ENCODE assay signal across 11 cellular contexts in genomic region chr17:17351901-17352781, GRCh38. TPM values are rescaled to one million over a fixed set of nuclear protein-coding genes. Genes with fewer than 3 reads are reported as not detected.
DNase-seq lines count a peak whose midpoint lies in the region; ATAC-seq, FAIRE-seq and TF ChIP-seq lines count a peak whose summit lies in the region.
"Had no signal": no experiment of that assay in that cellular context is flagged by ENCODE, and none has a peak within 500 bp of the region (broad histone marks: within the 10 kb centered on the region; RNA-seq: fewer than 3 reads in every experiment).

No MANE protein-coding gene starts in this region.

- H3K27me3 Mint-ChIP-seq in activated CD4-positive, alpha-beta T cell treated with anti-CD3 and anti-CD28 coated beads, Interleukin-2, amount 10 ng/mL, durations not matched to agents 24 days and 14 days, result no peaks in the 10 kb centered on the region
- H3K27me3 Mint-ChIP-seq in Caco-2 (ENCODE audit: insufficient read depth, unreplicated experiment), result no peaks in the 10 kb centered on the region
- H3K27me3 Mint-ChIP-seq: activated CD4-positive, alpha-beta T cell treated with anti-CD3 and anti-CD28 coated beads, Interleukin-2, amount 10 ng/mL, durations not matched to agents 7 days and 5 days had no signal

- TF ChIP-seq EP300 in HepG2 (IDR thresholded peaks at IDR 0.05; ENCODE audit: low read depth in 2 of 2, low read length in 2 of 2) (no peak), HepG2 (CRISPR knock-in tag; IDR thresholded peaks at IDR 0.05; ENCODE audit: borderline replicate concordance) (no peak)

- TF ChIP-seq POLR2A in HepG2 (IDR thresholded peaks at IDR 0.05; ENCODE audit: insufficient read depth in 1 of 2, low read depth in 2 of 2, low read length in 2 of 2), result peak in 1 of 2 experiments; percentile 70; a peak in 2 of 4 replicates

- ATAC-seq in HepG2, result peak; percentile 48
- ATAC-seq: HCT116 had no signal

- no peaks in the 10 kb centered on the region for H4K20me1 ChIP-seq in HepG2 (ENCODE audit: insufficient read depth, low read length)
- H4K20me1 ChIP-seq: BLaER1 had no signal

- no peak for FAIRE-seq in HepG2 (lab: Jason Lieb, UNC)

- H3K4me2 ChIP-seq in HepG2 (ENCODE audit: low read depth, low read length), result peak overlapping the region; percentile 33
- H3K4me2 ChIP-seq: BLaER1 had no signal

- no TSS peak for BruUV-seq in HepG2 (replicated peaks; lab: Mats Ljungman, UMichigan)
- no TSS peak for BruUV-seq in Caco-2 (replicated peaks; lab: Mats Ljungman, UMichigan)

- DNase-seq in BE2C (peak; percentile 84), MG63 (peak; percentile 31), cardiac fibroblast (ENCODE audit: low read depth in 2 of 2) (peak; percentile 54 to 56), HepG2 (ENCODE audit: low spot score) (peak; percentile 74), Caco-2 (no peak), SIG-M5 treated with dmso at 0.1 percent for 504 hours (lab: John Stamatoyannopoulos, UW; ENCODE audit: unreplicated experiment) (no peak)
- no peak for DNase-seq in activated CD4-positive, alpha-beta T cell treated with anti-CD3 and anti-CD28 coated beads, Interleukin-2, amount 10 ng/mL, durations not matched to agents 24 days and 14 days
- DNase-seq in activated T-cell treated with anti-CD3 and anti-CD28 coated beads, Interleukin-2, amount 50 U/mL, for 1 hour, result no peak
- DNase-seq: activated CD4-positive, alpha-beta T cell treated with anti-CD3 and anti-CD28 coated beads, Interleukin-2, amount 10 ng/mL, durations not matched to agents 7 days and 5 days had no signal

- intact Hi-C loops in HepG2 (cut with micrococcal nuclease; ENCODE audit: unreplicated experiment), result no loop called here
- intact Hi-C loops in activated CD4-positive, alpha-beta T cell treated with anti-CD3 and anti-CD28 coated beads, Interleukin-2, amount 10 ng/mL, durations not matched to agents 24 days and 14 days (cut with micrococcal nuclease), result no loop called here
- intact Hi-C loops in Caco-2 (cut with micrococcal nuclease; ENCODE audit: unreplicated experiment), result no loop called here

- H3K4me3 Mint-ChIP-seq in activated CD4-positive, alpha-beta T cell treated with anti-CD3 and anti-CD28 coated beads, Interleukin-2, amount 10 ng/mL, durations not matched to agents 24 days and 14 days, result no peak overlapping the region
- no peak overlapping the region for H3K4me3 Mint-ChIP-seq in Caco-2 (ENCODE audit: unreplicated experiment)
- H3K4me3 Mint-ChIP-seq: activated CD4-positive, alpha-beta T cell treated with anti-CD3 and anti-CD28 coated beads, Interleukin-2, amount 10 ng/mL, durations not matched to agents 7 days and 5 days had no signal

- H3K9me3 ChIP-seq in BE2C, result no peaks in the 10 kb centered on the region
- no peaks in the 10 kb centered on the region for H3K9me3 ChIP-seq in MG63
- H3K9me3 ChIP-seq in HepG2 (ENCODE audit: low read length), result no peaks in the 10 kb centered on the region
- H3K9me3 ChIP-seq in Caco-2, result no peaks in the 10 kb centered on the region
- H3K9me3 ChIP-seq: BLaER1 had no signal

- H3K9ac ChIP-seq in HepG2 (ENCODE audit: insufficient read depth, low read depth, low read length), result peak overlapping the region; percentile 43
- H3K9ac ChIP-seq: BLaER1 had no signal

- no peak for TF ChIP-seq RAD21 in HepG2 (CRISPR knock-in tag; IDR thresholded peaks at IDR 0.05)

- no peak for TF ChIP-seq CTCF in BE2C (IDR thresholded peaks at IDR 0.05; ENCODE audit: low read depth, low read length)
- TF ChIP-seq CTCF in cardiac fibroblast (IDR thresholded peaks at IDR 0.05; ENCODE audit: low read depth, low read length), result no peak
- peak; percentile 42 for TF ChIP-seq CTCF in HepG2 (CRISPR knock-in tag; IDR thresholded peaks at IDR 0.05)
- TF ChIP-seq CTCF in Caco-2 (IDR thresholded peaks at IDR 0.05; ENCODE audit: insufficient read depth in 1 of 2, low read depth in 1 of 2, low read length in 1 of 2, severe bottlenecking in 1 of 2, unreplicated experiment in 1 of 2), result no peak

- H3K27me3 ChIP-seq in BE2C (no peaks in the 10 kb centered on the region), MG63 (no peaks in the 10 kb centered on the region), HepG2 (ENCODE audit: control insufficient read depth in 1 of 2, insufficient read depth in 2 of 2, low read length in 2 of 2) (peaks cover 0 to 37% of the 10 kb centered on the region in 2 experiments; a peak in 4 of 5 replicates), Caco-2 (replicated peaks; ENCODE audit: control insufficient read depth, insufficient read depth, low read length) (no peaks in the 10 kb centered on the region)
- H3K27me3 ChIP-seq: BLaER1 had no signal

- H3K9me3 Mint-ChIP-seq in activated CD4-positive, alpha-beta T cell treated with anti-CD3 and anti-CD28 coated beads, Interleukin-2, amount 10 ng/mL, durations not matched to agents 24 days and 14 days, result no peaks in the 10 kb centered on the region
- H3K9me3 Mint-ChIP-seq in Caco-2 (ENCODE audit: unreplicated experiment), result no peaks in the 10 kb centered on the region
- H3K9me3 Mint-ChIP-seq: activated CD4-positive, alpha-beta T cell treated with anti-CD3 and anti-CD28 coated beads, Interleukin-2, amount 10 ng/mL, durations not matched to agents 7 days and 5 days had no signal

- POLR2A ChIA-PET in HepG2 (lab: Yijun Ruan, JAX) (interaction anchor here (0.8 to 4.1 kb wide), 3 partner anchors 144 to 219 kb away, joined by 3 to 15 read pairs (median 3); partner anchors contain the start of gene RASD1), Caco-2 (lab: Charles Lee) (interaction anchor here (0.5 kb wide), 1 partner anchor 144 kb away, joined by 4 read pairs; the partner anchor contains the start of gene RASD1)

- no peak overlapping the region for H2AFZ ChIP-seq in HepG2 (ENCODE audit: low read length)

- no peak overlapping the region for H3K27ac ChIP-seq in HepG2 (ENCODE audit: extremely low read length, insufficient read depth, low read length)
- H3K27ac ChIP-seq: BLaER1 had no signal

- no peak overlapping the region for H3K27ac Mint-ChIP-seq in activated CD4-positive, alpha-beta T cell treated with anti-CD3 and anti-CD28 coated beads, Interleukin-2, amount 10 ng/mL, durations not matched to agents 24 days and 14 days
- no peak overlapping the region for H3K27ac Mint-ChIP-seq in Caco-2 (ENCODE audit: unreplicated experiment)
- H3K27ac Mint-ChIP-seq: activated CD4-positive, alpha-beta T cell treated with anti-CD3 and anti-CD28 coated beads, Interleukin-2, amount 10 ng/mL, durations not matched to agents 7 days and 5 days had no signal

- no peaks in the 10 kb centered on the region for H3K4me1 Mint-ChIP-seq in activated CD4-positive, alpha-beta T cell treated with anti-CD3 and anti-CD28 coated beads, Interleukin-2, amount 10 ng/mL, durations not matched to agents 24 days and 14 days
- H3K4me1 Mint-ChIP-seq in Caco-2 (ENCODE audit: low read depth, unreplicated experiment), result no peaks in the 10 kb centered on the region
- H3K4me1 Mint-ChIP-seq: activated CD4-positive, alpha-beta T cell treated with anti-CD3 and anti-CD28 coated beads, Interleukin-2, amount 10 ng/mL, durations not matched to agents 7 days and 5 days had no signal

- H3K4me3 ChIP-seq in BE2C (ENCODE audit: low read depth, low read length) (no peak overlapping the region), MG63 (no peak overlapping the region), cardiac fibroblast (replicated peaks in 1 of 2; ENCODE audit: low read depth in 2 of 2, low read length in 2 of 2) (no peak overlapping the region), HepG2 (replicated peaks in 1 of 3; ENCODE audit: insufficient read depth in 1 of 3, low read depth in 2 of 3, low read length in 3 of 3) (peak overlapping the region in 1 of 3 experiments; percentile 11; a peak in 1 of 6 replicates), Caco-2 (ENCODE audit: low read depth, low read length) (no peak overlapping the region)
- H3K4me3 ChIP-seq: BLaER1 had no signal

- H3K79me2 ChIP-seq in HepG2 (ENCODE audit: insufficient read depth, low read length), result no peaks in the 10 kb centered on the region

- in situ Hi-C loops in HepG2 (cut with HindIII; ENCODE audit: extremely low pct_ligation_motif_present, low pct_unique_long_range_greater_than_20kb), result no loop called here

- peaks cover 5% of the 10 kb centered on the region; the same call in 1 of the 2 replicates for H3K4me1 ChIP-seq in BE2C
- peaks cover 70% of the 10 kb centered on the region for H3K4me1 ChIP-seq in HepG2 (ENCODE audit: insufficient read depth, low read length)
- H3K4me1 ChIP-seq in Caco-2, result peaks cover 30% of the 10 kb centered on the region

- no peaks in the 10 kb centered on the region for H3K36me3 Mint-ChIP-seq in activated CD4-positive, alpha-beta T cell treated with anti-CD3 and anti-CD28 coated beads, Interleukin-2, amount 10 ng/mL, durations not matched to agents 24 days and 14 days (ENCODE audit: low read depth)
- no peaks in the 10 kb centered on the region for H3K36me3 Mint-ChIP-seq in Caco-2 (ENCODE audit: insufficient read depth, unreplicated experiment)

- 40% methylated on average over 4 of the region's 35 CpGs for WGBS in HepG2 (ENCODE audit: low lambda C conversion rate)

- H3K36me3 ChIP-seq in BE2C (no peaks in the 10 kb centered on the region), MG63 (no peaks in the 10 kb centered on the region), HepG2 (replicated peaks in 1 of 2; ENCODE audit: control insufficient read depth in 1 of 2, insufficient read depth in 2 of 2, low read length in 2 of 2) (no peaks in the 10 kb centered on the region), Caco-2 (ENCODE audit: control insufficient read depth, insufficient read depth, low read length) (no peaks in the 10 kb centered on the region)
- H3K36me3 ChIP-seq: BLaER1 had no signal

- CTCF ChIA-PET in HepG2 (lab: Yijun Ruan, JAX; ENCODE audit: low intra/inter-chr PET ratio, low total read pairs) (no interaction called here), Caco-2 (lab: Charles Lee) (interaction anchor here (0.6 to 1.3 kb wide), 6 partner anchors 115 to 289 kb away, joined by 3 to 9 read pairs (median 4); partner anchors contain the start of genes FLCN and RASD1)

RNA-seq across cellular contexts. Expression of gene NT5M, which starts 49.0 kb away (rescaled TPM):
- 3.3 TPM for polyA plus RNA-seq in BE2C (2012; ENCODE audit: insufficient read depth, insufficient read length, low read depth)
- total RNA-seq in MG63 (2014; rRNA removed; shearing (Covaris generic); ENCODE audit: low replicate concordance), result 0.91 and 2.5 TPM in 2 replicates
- total RNA-seq in HepG2 (2016; rRNA removed; fragmentation: Illumina TruSeq; extraction: Trizol) (0.55 and 0.63 TPM in 2 replicates), Caco-2 (2022) (0.86 and 1.3 TPM in 2 replicates)
- 1.7 and 2.0 TPM in 2 replicates for total RNA-seq in HepG2 (2016; cell fraction: cytosol; rRNA removed; fragmentation: Illumina TruSeq; extraction: Trizol; ENCODE audit: low read depth)
- total RNA-seq in HepG2 (2016; cell fraction: insoluble cytoplasmic fraction; rRNA removed; fragmentation: Illumina TruSeq; extraction: Trizol), result 0.46 and 0.50 TPM in 2 replicates
- 1.5 and 2.3 TPM in 2 replicates for total RNA-seq in HepG2 (2016; cell fraction: membrane; rRNA removed; fragmentation: Illumina TruSeq; extraction: Trizol)
- not detected in 2 replicates for total RNA-seq in HepG2 (2016; cell fraction: nucleus; rRNA removed; fragmentation: Illumina TruSeq; extraction: Trizol)
- 0.78 and 1.0 TPM in 2 replicates for polyA plus RNA-seq in HepG2 (2011; rRNA removed)
- 0.54 and 1.2 TPM in 2 replicates for polyA plus RNA-seq in HepG2 (2011; cell fraction: cytosol; rRNA removed)
- 2.0 and 2.4 TPM in 2 replicates for polyA plus RNA-seq in HepG2 (2011; cell fraction: nucleus; rRNA removed)
- polyA plus RNA-seq in HepG2 (2012), result 1.1 and 1.2 TPM in 2 replicates
- 1.7 and 1.9 TPM in 2 replicates for polyA plus RNA-seq in HepG2 (2016; cell fraction: cytosol; fragmentation: Illumina TruSeq; extraction: Trizol; ENCODE audit: low read depth)
- polyA plus RNA-seq in HepG2 (2016; cell fraction: insoluble cytoplasmic fraction; fragmentation: Illumina TruSeq; extraction: Trizol; ENCODE audit: low read depth), result 0.56 and 0.79 TPM in 2 replicates
- 1.4 and 1.5 TPM in 2 replicates for polyA plus RNA-seq in HepG2 (2016; cell fraction: membrane; fragmentation: Illumina TruSeq; extraction: Trizol; ENCODE audit: low read depth)
- polyA plus RNA-seq in HepG2 (2016; cell fraction: nucleus; fragmentation: Illumina TruSeq; extraction: Trizol; ENCODE audit: insufficient read depth, low read depth), result 0.63 and 0.85 TPM in 2 replicates
- polyA minus RNA-seq in HepG2 (2011; rRNA and poly(A)+ RNA removed; ENCODE audit: low replicate concordance), result 1.1 and 2.2 TPM in 2 replicates
- polyA minus RNA-seq in HepG2 (2011; cell fraction: cytosol; rRNA and poly(A)+ RNA removed), result 1.2 TPM in 1 of 2 replicates, not detected in the other
- polyA minus RNA-seq in HepG2 (2011; cell fraction: nucleus; rRNA and poly(A)+ RNA removed), result not detected in 2 replicates
- total RNA-seq in activated CD4-positive, alpha-beta T cell treated with anti-CD3 and anti-CD28 coated beads, Interleukin-2, amount 10 ng/mL, durations not matched to agents 24 days and 14 days, result 7.1 and 8.1 TPM in 2 replicates

Comparison
In these comparisons a context has a peak if more than half of its experiments do, and no peak if none do; other contexts are left out.
1. DNase-seq: peak in BE2C (single experiment), MG63 (single experiment), cardiac fibroblast (2 of 2) and HepG2 (single experiment); none in activated CD4-positive, alpha-beta T cell treated with anti-CD3 and anti-CD28 coated beads, Interleukin-2, amount 10 ng/mL, durations not matched to agents 24 days and 14 days (single experiment), activated T-cell treated with anti-CD3 and anti-CD28 coated beads, Interleukin-2, amount 50 U/mL, for 1 hour (single experiment), Caco-2 (0 of 2) and SIG-M5 treated with dmso at 0.1 percent for 504 hours (single experiment).